Comparison of ENCODE assay signal across 26 cellular contexts in genomic region chr11:78752528-78752927, GRCh38.
"Had no signal": no experiment of that assay in that cellular context is flagged by ENCODE, and none has a peak within 500 bp of the region (broad histone marks: within the 10 kb centered on the region; RNA-seq: fewer than 3 reads in every experiment).

No MANE protein-coding gene starts in this region.

- H3K36me3 Mint-ChIP-seq: naive thymus-derived CD4-positive, alpha-beta T cell; natural killer cell; stimulated activated effector memory CD8-positive, alpha-beta T cell treated with anti-CD3 and anti-CD28 coated beads, Interleukin-12 subunit alpha, Interleukin-12 subunit beta, amount 100 ng/mL, for 72 hours; stimulated activated naive B cell treated with anti-CD40 and anti-IgM and Interleukin-4, amounts not matched to agents 10 μg/mL and 1 μg/mL and 100 μg/mL, for 72 hours had no signal

- H3K9me3 Mint-ChIP-seq: naive thymus-derived CD4-positive, alpha-beta T cell; natural killer cell; nephron; stimulated activated effector memory CD8-positive, alpha-beta T cell treated with anti-CD3 and anti-CD28 coated beads, Interleukin-12 subunit alpha, Interleukin-12 subunit beta, amount 100 ng/mL, for 72 hours; stimulated activated naive B cell treated with anti-CD40 and anti-IgM and Interleukin-4, amounts not matched to agents 10 μg/mL and 1 μg/mL and 100 μg/mL, for 72 hours; stimulated activated naive CD8-positive, alpha-beta T cell treated with anti-CD3 and anti-CD28 coated beads, Interleukin-15, Interleukin-2, amounts not matched to agents 100 ng/mL and 50 ng/mL, for 24 hours had no signal

- H3K4me1 Mint-ChIP-seq: naive thymus-derived CD4-positive, alpha-beta T cell; natural killer cell; nephron; stimulated activated effector memory CD8-positive, alpha-beta T cell treated with anti-CD3 and anti-CD28 coated beads, Interleukin-12 subunit alpha, Interleukin-12 subunit beta, amount 100 ng/mL, for 72 hours; stimulated activated naive B cell treated with anti-CD40 and anti-IgM and Interleukin-4, amounts not matched to agents 10 μg/mL and 1 μg/mL and 100 μg/mL, for 72 hours had no signal

- H3K4me3 ChIP-seq: pancreas, prostate gland, right lobe of liver, sigmoid colon, stomach, thoracic aorta, thyroid gland, tibial nerve, upper lobe of right lung, uterus had no signal

- H3K4me1 ChIP-seq: pancreas, prostate gland, right lobe of liver, stomach, thyroid gland, tibial nerve, upper lobe of right lung, uterus had no signal

- H3K4me3 Mint-ChIP-seq: naive thymus-derived CD4-positive, alpha-beta T cell; natural killer cell; nephron; stimulated activated effector memory CD8-positive, alpha-beta T cell treated with anti-CD3 and anti-CD28 coated beads, Interleukin-12 subunit alpha, Interleukin-12 subunit beta, amount 100 ng/mL, for 72 hours; stimulated activated naive B cell treated with anti-CD40 and anti-IgM and Interleukin-4, amounts not matched to agents 10 μg/mL and 1 μg/mL and 100 μg/mL, for 72 hours; stimulated activated naive CD8-positive, alpha-beta T cell treated with anti-CD3 and anti-CD28 coated beads, Interleukin-15, Interleukin-2, amounts not matched to agents 100 ng/mL and 50 ng/mL, for 24 hours had no signal

- ATAC-seq: naive thymus-derived CD4-positive, alpha-beta T cell; natural killer cell; right cardiac atrium; right lobe of liver; stimulated activated effector memory CD8-positive, alpha-beta T cell treated with anti-CD3 and anti-CD28 coated beads, Interleukin-12 subunit alpha, Interleukin-12 subunit beta, amount 100 ng/mL, for 72 hours; upper lobe of right lung had no signal

- H3K9me3 ChIP-seq: neutrophil, pancreas, prostate gland, right lobe of liver, sigmoid colon, stomach, thoracic aorta, thyroid gland, tibial nerve, upper lobe of right lung, uterus had no signal

- H3K27me3 Mint-ChIP-seq: stimulated activated naive CD8-positive, alpha-beta T cell treated with anti-CD3 and anti-CD28 coated beads, Interleukin-15, Interleukin-2, amounts not matched to agents 100 ng/mL and 50 ng/mL, for 24 hours had no signal

- H3K36me3 ChIP-seq: neutrophil, pancreas, prostate gland, right lobe of liver, sigmoid colon, stomach, thoracic aorta, tibial nerve, upper lobe of right lung, uterus had no signal

- H3K27ac ChIP-seq: neutrophil, pancreas, prostate gland, right lobe of liver, sigmoid colon, stomach, thoracic aorta, thyroid gland, tibial nerve, upper lobe of right lung, uterus had no signal

- DNase-seq: naive thymus-derived CD4-positive, alpha-beta T cell; natural killer cell; nucleus accumbens; pancreas; right cardiac atrium; right lobe of liver; sigmoid colon; small intestine; stimulated activated CD4-positive, alpha-beta T cell treated with anti-CD3 and anti-CD28 coated beads, Interleukin-15, amount 100 ng/mL, for 24 hours; stimulated activated CD4-positive, alpha-beta T cell treated with anti-CD3 and anti-CD28 coated beads, Interleukin-2, amount 100 ng/mL, for 24 hours; stimulated activated CD4-positive, alpha-beta T cell treated with anti-CD3 and anti-CD28 coated beads, Interleukin-2, amount 100 ng/mL, for 48 hours; stimulated activated CD4-positive, alpha-beta T cell treated with anti-CD3 and anti-CD28 coated beads, Interleukin-4, amount 100 ng/mL, for 24 hours; stimulated activated naive B cell treated with anti-CD40 and anti-IgM and Interleukin-4, amounts not matched to agents 10 μg/mL and 1 μg/mL and 100 μg/mL, for 72 hours; stimulated activated naive CD4-positive, alpha-beta T cell treated with Interleukin-2 at 50 U/mL for 16 hours; stomach; thyroid gland; trophoblast cell; upper lobe of right lung; uterus had no signal

- H3K27ac Mint-ChIP-seq: naive thymus-derived CD4-positive, alpha-beta T cell; natural killer cell; stimulated activated effector memory CD8-positive, alpha-beta T cell treated with anti-CD3 and anti-CD28 coated beads, Interleukin-12 subunit alpha, Interleukin-12 subunit beta, amount 100 ng/mL, for 72 hours; stimulated activated naive B cell treated with anti-CD40 and anti-IgM and Interleukin-4, amounts not matched to agents 10 μg/mL and 1 μg/mL and 100 μg/mL, for 72 hours; stimulated activated naive CD8-positive, alpha-beta T cell treated with anti-CD3 and anti-CD28 coated beads, Interleukin-15, Interleukin-2, amounts not matched to agents 100 ng/mL and 50 ng/mL, for 24 hours had no signal

- H3K27me3 ChIP-seq: neutrophil, pancreas, right lobe of liver, sigmoid colon, stomach, thyroid gland, tibial nerve, upper lobe of right lung, uterus had no signal
